Comparison of ENCODE assay signal across 8 cellular contexts in the genomic region with DNA sequence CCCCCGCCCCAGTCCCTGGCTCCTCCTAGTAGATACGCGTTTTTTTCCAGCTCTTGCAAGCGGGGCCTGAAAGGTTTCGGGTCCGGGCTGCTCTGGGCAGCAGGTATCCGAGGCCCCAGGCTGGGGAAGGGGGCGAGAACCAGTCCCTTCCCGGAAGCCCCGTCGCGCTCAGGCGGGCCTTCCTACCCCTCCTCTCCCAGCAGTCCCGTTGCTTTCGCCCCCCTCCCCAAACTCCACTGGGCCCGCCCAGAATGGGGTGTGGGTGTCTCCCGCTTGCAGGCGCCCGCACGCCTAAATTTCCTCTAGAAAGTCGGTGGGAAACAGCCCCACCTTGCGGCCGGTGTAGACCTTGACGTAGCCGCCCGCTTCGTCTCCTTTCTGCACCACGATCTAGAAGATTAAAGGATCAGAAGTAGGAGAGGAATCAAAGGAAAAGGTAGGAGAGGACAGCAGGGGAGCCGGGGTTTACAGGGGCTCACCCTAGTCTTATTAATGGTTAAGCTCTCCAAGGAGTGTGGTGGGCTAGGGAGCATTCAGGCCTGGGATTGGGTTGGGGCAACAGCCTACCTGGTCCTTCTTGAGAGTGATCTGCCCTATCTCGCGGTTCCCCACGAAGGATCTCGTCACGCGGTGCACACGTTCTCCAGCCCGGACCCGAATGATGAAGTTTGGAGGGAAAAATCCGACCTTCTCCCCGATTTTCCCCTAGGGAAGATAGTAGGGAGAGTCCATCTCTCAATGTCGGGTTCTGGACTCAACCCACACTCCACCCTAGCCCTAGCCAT. TPM values are rescaled to one million over a fixed set of nuclear protein-coding genes. Genes with fewer than 3 reads are reported as not detected.
DNase-seq lines count a peak whose midpoint lies in the region; ATAC-seq and TF ChIP-seq lines count a peak whose summit lies in the region.

No MANE protein-coding gene starts in this region.

- no peaks in the 10 kb centered on the region for H4K20me1 ChIP-seq in SK-N-SH (ENCODE audit: insufficient read depth)

- no peak overlapping the region for H2AFZ ChIP-seq in SK-N-SH (ENCODE audit: low read depth)

- H3K36me3 Mint-ChIP-seq in activated CD4-positive, alpha-beta T cell treated with anti-CD3 and anti-CD28 coated beads for 36 hours (ENCODE audit: low read depth) = no peaks in the 10 kb centered on the region

- no peak for TF ChIP-seq EP300 in SK-N-SH (IDR thresholded peaks at IDR 0.05; ENCODE audit: borderline replicate concordance in 1 of 2, low read depth in 1 of 2, low read length in 1 of 2)

- TF ChIP-seq RAD21 in SK-N-SH (IDR thresholded peaks at IDR 0.05; ENCODE audit: low read length) = peak; percentile 37

- H3K36me3 ChIP-seq in SK-N-SH (replicated peaks in 1 of 2; ENCODE audit: control insufficient read depth in 1 of 2, insufficient read depth in 2 of 2, low read length in 1 of 2) (peaks cover 0 to 3% of the 10 kb centered on the region in 2 experiments), colonic mucosa (no peaks in the 10 kb centered on the region)

- H3K4me3 ChIP-seq in SK-N-SH (ENCODE audit: low read depth in 2 of 2, low read length in 1 of 2) = peak overlapping the region; percentile 21 to 60; a peak in 2 of 4 replicates
- peak overlapping the region; percentile 30 for H3K4me3 ChIP-seq in colonic mucosa

- H3K9me2 ChIP-seq in SK-N-SH = no peaks in the 10 kb centered on the region

- TF ChIP-seq CTCF in SK-N-SH (IDR thresholded peaks at IDR 0.05) (peak; percentile 55), colonic mucosa (IDR thresholded peaks at IDR 0.05) (peak; percentile 80)

- peaks cover 41% of the 10 kb centered on the region for H3K4me1 Mint-ChIP-seq in activated CD4-positive, alpha-beta T cell treated with anti-CD3 and anti-CD28 coated beads for 36 hours

- POLR2A ChIA-PET in SK-N-SH (lab: Yijun Ruan, JAX) = no interaction called here
- POLR2A ChIA-PET in activated CD4-positive, alpha-beta T cell treated with anti-CD3 and anti-CD28 coated beads for 36 hours (lab: Charles Lee) = interaction anchor here (0.7 to 1.5 kb wide), 2 partner anchors 14 to 236 kb away, joined by 3 to 5 read pairs; a partner anchor contains a TSS

- H3K9ac ChIP-seq in SK-N-SH (no peak overlapping the region), colonic mucosa (ENCODE audit: low read depth in 2 of 2, low read length in 2 of 2) (peak overlapping the region in 1 of 2 donors; percentile 24)

- peaks cover 11% of the 10 kb centered on the region for H3F3A ChIP-seq in SK-N-SH (replicated peaks; ENCODE audit: insufficient read depth)

- no peak overlapping the region for H3K27ac ChIP-seq in SK-N-SH (ENCODE audit: low read depth in 2 of 2, low read length in 1 of 2)
- no peak overlapping the region for H3K27ac ChIP-seq in colonic mucosa

- H3K4me3 Mint-ChIP-seq in activated CD4-positive, alpha-beta T cell treated with anti-CD3 and anti-CD28 coated beads for 36 hours = peak overlapping the region; percentile 62

- CTCF ChIA-PET in SK-N-SH (lab: Yijun Ruan, JAX) = interaction anchor here (0.7 to 31.5 kb wide), 24 partner anchors 9 to 247 kb away, joined by 3 to 937 read pairs (median 9); a partner anchor contains a TSS
- CTCF ChIA-PET in activated CD4-positive, alpha-beta T cell treated with anti-CD3 and anti-CD28 coated beads for 36 hours (lab: Charles Lee) = interaction anchor here (0.5 to 9.9 kb wide), 30 partner anchors 8 to 603 kb away, joined by 3 to 282 read pairs (median 5); a partner anchor contains a TSS

- no peaks in the 10 kb centered on the region for H3K9me3 ChIP-seq in SK-N-SH
- no peaks in the 10 kb centered on the region for H3K9me3 ChIP-seq in colonic mucosa

- H3K9me3 Mint-ChIP-seq in activated CD4-positive, alpha-beta T cell treated with anti-CD3 and anti-CD28 coated beads for 36 hours (ENCODE audit: low read depth) = no peaks in the 10 kb centered on the region

- no peak overlapping the region for H3K27ac Mint-ChIP-seq in activated CD4-positive, alpha-beta T cell treated with anti-CD3 and anti-CD28 coated beads for 36 hours

- 64% methylated on average over 40 of the region's 41 CpGs for WGBS in SK-N-SH (ENCODE audit: low lambda C conversion rate)

- peak overlapping the region; percentile 96 for H3K4me2 ChIP-seq in SK-N-SH

- peaks cover 27% of the 10 kb centered on the region for H3K27me3 Mint-ChIP-seq in activated CD4-positive, alpha-beta T cell treated with anti-CD3 and anti-CD28 coated beads for 36 hours

- intact Hi-C loops in activated CD4-positive, alpha-beta T cell treated with anti-CD3 and anti-CD28 coated beads for 36 hours (cut with DNase I, micrococcal nuclease) = loop anchor here (1.0 to 5.0 kb wide), 7 partner anchors 29 to 491 kb away; a partner anchor contains a TSS
- intact Hi-C loops in colonic mucosa (cut with DNase I) = no loop called here

- no peak for ATAC-seq in SK-N-SH treated with all-trans-retinoic acid at 6 μM for 48 hours
- ATAC-seq in activated CD4-positive, alpha-beta T cell treated with anti-CD3 and anti-CD28 coated beads for 36 hours = peak; percentile 19
- peak; percentile 55 for ATAC-seq in left lobe of liver
- no peak for ATAC-seq in HG03469 (IDR thresholded peaks at IDR 0.05; ENCODE audit: unreplicated experiment)

- no peaks in the 10 kb centered on the region for H3K79me2 ChIP-seq in SK-N-SH (ENCODE audit: insufficient read depth)

- H3K27me3 ChIP-seq in SK-N-SH (ENCODE audit: insufficient read depth) (peaks cover 19% of the 10 kb centered on the region; the same call in 1 of the 2 replicates), colonic mucosa (peaks cover 46% of the 10 kb centered on the region)

- H3K4me1 ChIP-seq in SK-N-SH (ENCODE audit: control insufficient read depth in 1 of 2, insufficient read depth in 2 of 2, low read depth in 1 of 2, low read length in 1 of 2) (peaks cover 23 to 39% of the 10 kb centered on the region in 2 experiments; a peak in 2 of 4 replicates), colonic mucosa (peaks cover 30% of the 10 kb centered on the region)

- DNase-seq in SK-N-SH (peak; percentile 67), NCI-H2227 treated with DMSO at 0.1 percent for 48 hours (lab: John Stamatoyannopoulos, UW) (peak; percentile 11), colonic mucosa (peak; percentile 88), left lobe of liver (ENCODE audit: low spot score) (peak; percentile 82)
- peak; percentile 93 for DNase-seq in activated CD4-positive, alpha-beta T cell treated with anti-CD3 and anti-CD28 coated beads for 36 hours
- peak; percentile 73 to 87 for DNase-seq in stimulated activated CD4-positive, alpha-beta T cell treated with anti-CD3 and anti-CD28 coated beads, Interleukin-4, amount 100 ng/mL, for 48 hours (ENCODE audit: low read depth in 2 of 2)

TF ChIP-seq in SK-N-SH, 30 proteins besides CTCF, POLR2A, EP300 and RAD21 (continues in another document):
- TF ChIP-seq TEAD4 (IDR thresholded peaks at IDR 0.05; ENCODE audit: borderline replicate concordance, insufficient read depth) (no peak), GABPA (IDR thresholded peaks at IDR 0.05; ENCODE audit: low read depth) (no peak), FOXM1 (IDR thresholded peaks at IDR 0.05; ENCODE audit: low read depth) (no peak), RFX5 (IDR thresholded peaks at IDR 0.05; ENCODE audit: low read length) (no peak), RXRA (IDR thresholded peaks at IDR 0.05; ENCODE audit: borderline replicate concordance, low read depth) (no peak), ELF1 (IDR thresholded peaks at IDR 0.05) (no peak), CHD2 (IDR thresholded peaks at IDR 0.05; ENCODE audit: low read length, partially characterized antibody) (no peak)
- TF ChIP-seq, protein P1, sequence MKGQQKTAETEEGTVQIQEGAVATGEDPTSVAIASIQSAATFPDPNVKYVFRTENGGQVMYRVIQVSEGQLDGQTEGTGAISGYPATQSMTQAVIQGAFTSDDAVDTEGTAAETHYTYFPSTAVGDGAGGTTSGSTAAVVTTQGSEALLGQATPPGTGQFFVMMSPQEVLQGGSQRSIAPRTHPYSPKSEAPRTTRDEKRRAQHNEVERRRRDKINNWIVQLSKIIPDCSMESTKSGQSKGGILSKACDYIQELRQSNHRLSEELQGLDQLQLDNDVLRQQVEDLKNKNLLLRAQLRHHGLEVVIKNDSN (IDR thresholded peaks at IDR 0.05; ENCODE audit: borderline replicate concordance, low read depth) = no peak

TF ChIP-seq in SK-N-SH treated with all-trans-retinoic acid at 6 μM for 48 hours, 23 proteins besides CTCF, POLR2A, EP300 and RAD21:
- TF ChIP-seq SNAI2 (CRISPR knock-in tag; IDR thresholded peaks at IDR 0.05) (no peak), RARB (CRISPR knock-in tag; IDR thresholded peaks at IDR 0.05) (no peak)
- TF ChIP-seq, protein P2, sequence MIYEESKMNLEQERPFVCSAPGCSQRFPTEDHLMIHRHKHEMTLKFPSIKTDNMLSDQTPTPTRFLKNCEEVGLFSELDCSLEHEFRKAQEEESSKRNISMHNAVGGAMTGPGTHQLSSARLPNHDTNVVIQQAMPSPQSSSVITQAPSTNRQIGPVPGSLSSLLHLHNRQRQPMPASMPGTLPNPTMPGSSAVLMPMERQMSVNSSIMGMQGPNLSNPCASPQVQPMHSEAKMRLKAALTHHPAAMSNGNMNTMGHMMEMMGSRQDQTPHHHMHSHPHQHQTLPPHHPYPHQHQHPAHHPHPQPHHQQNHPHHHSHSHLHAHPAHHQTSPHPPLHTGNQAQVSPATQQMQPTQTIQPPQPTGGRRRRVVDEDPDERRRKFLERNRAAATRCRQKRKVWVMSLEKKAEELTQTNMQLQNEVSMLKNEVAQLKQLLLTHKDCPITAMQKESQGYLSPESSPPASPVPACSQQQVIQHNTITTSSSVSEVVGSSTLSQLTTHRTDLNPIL (CRISPR knock-in tag; IDR thresholded peaks at IDR 0.05; ENCODE audit: low read depth) = no peak

RNA-seq across cellular contexts. Expression of a gene that starts 7.3 kb away (rescaled TPM):
- 0.63 and 0.76 TPM in 2 replicates for polyA plus RNA-seq in SK-N-SH (2012; rRNA removed)
- 0.38 and 0.51 TPM in 2 replicates for polyA plus RNA-seq in SK-N-SH (2012; cell fraction: cytosol; rRNA removed)
- polyA plus RNA-seq in SK-N-SH (2012; cell fraction: nucleus; rRNA removed) = 5.4 and 7.1 TPM in 2 replicates
- 1 to 10 TPM; 2.5 to 2.8 TPM for total RNA-seq in activated CD4-positive, alpha-beta T cell treated with anti-CD3 and anti-CD28 coated beads for 36 hours
- total RNA-seq in colonic mucosa (1 to 10 TPM; 1.9 to 2.7 TPM), left lobe of liver (2.3 TPM)

RNA-seq across cellular contexts. Expression of a gene that starts 14.2 kb away (rescaled TPM):
- polyA plus RNA-seq in SK-N-SH (2012; rRNA removed) = 181 and 204 TPM in 2 replicates
- polyA plus RNA-seq in SK-N-SH (2012; cell fraction: cytosol; rRNA removed) = 86.1 and 133 TPM in 2 replicates
- polyA plus RNA-seq in SK-N-SH (2012; cell fraction: nucleus; rRNA removed) = 206 and 207 TPM in 2 replicates
- 100 to 1,000 TPM; 436 to 487 TPM for total RNA-seq in activated CD4-positive, alpha-beta T cell treated with anti-CD3 and anti-CD28 coated beads for 36 hours
- total RNA-seq in colonic mucosa (100 to 1,000 TPM in 1 of 2 donors, 10 to 100 TPM in 1; 69.4 to 160 TPM), left lobe of liver (242 TPM)

RNA-seq across cellular contexts. Expression of a gene that starts 27.1 kb away (rescaled TPM):
- 0.18 and 0.31 TPM in 2 replicates for polyA plus RNA-seq in SK-N-SH (2012; rRNA removed)
- 0.12 and 0.24 TPM in 2 replicates for polyA plus RNA-seq in SK-N-SH (2012; cell fraction: cytosol; rRNA removed)
- 0.25 and 0.45 TPM in 2 replicates for polyA plus RNA-seq in SK-N-SH (2012; cell fraction: nucleus; rRNA removed)
- total RNA-seq in activated CD4-positive, alpha-beta T cell treated with anti-CD3 and anti-CD28 coated beads for 36 hours = under 1 TPM; 0.41 to 0.51 TPM
- total RNA-seq in colonic mucosa (under 1 TPM in 1 of 2 donors, not detected in 1; 0.27 TPM), left lobe of liver (0.13 TPM)

Comparison
In these comparisons a context has a peak if more than half of its experiments do, and no peak if none do; other contexts are left out.
1. DNase-seq: peak in every context shown above with its lines; median percentile 93 in activated CD4-positive, alpha-beta T cell treated with anti-CD3 and anti-CD28 coated beads for 36 hours; 88 in colonic mucosa; 82 in left lobe of liver; 80 in stimulated activated CD4-positive, alpha-beta T cell treated with anti-CD3 and anti-CD28 coated beads, Interleukin-4, amount 100 ng/mL, for 48 hours; 67 in SK-N-SH; 11 in NCI-H2227 treated with DMSO at 0.1 percent for 48 hours.
2. ATAC-seq: peak in activated CD4-positive, alpha-beta T cell treated with anti-CD3 and anti-CD28 coated beads for 36 hours (single experiment) and left lobe of liver (single experiment); none in SK-N-SH treated with all-trans-retinoic acid at 6 μM for 48 hours (single experiment) and HG03469 (single experiment).